In genomic region chr2:64214281-64215115, GRCh38 we compare ENCODE assay signal across 8 cellular contexts.
DNase-seq lines count a peak whose midpoint lies in the region; ATAC-seq and TF ChIP-seq lines count a peak whose summit lies in the region.

No MANE protein-coding gene starts in this region.

- no peak for TF ChIP-seq POLR2A in testis (IDR thresholded peaks at IDR 0.05)

- peaks cover under 1% of the 10 kb centered on the region for H3K4me1 ChIP-seq in testis

- 51 to 59% methylated on average over 5 of the region's 5 CpGs for WGBS in testis, 2 donors

- peak overlapping the region; percentile 25 for H3K4me3 ChIP-seq in GM08714 (ENCODE audit: low read length)
- H3K4me3 ChIP-seq in testis = no peak overlapping the region

- ATAC-seq in GM21367 (IDR thresholded peaks at IDR 0.05; ENCODE audit: unreplicated experiment) (peak; percentile 54), HG03521 (IDR thresholded peaks at IDR 0.05; ENCODE audit: unreplicated experiment) (peak; percentile 46)

- TF ChIP-seq CTCF in testis (IDR thresholded peaks at IDR 0.05) = no peak

- peak overlapping the region; percentile 25 to 54 for H3K27ac ChIP-seq in testis

- H3K36me3 ChIP-seq in testis (ENCODE audit: low read depth, missing control alignments) = no peaks in the 10 kb centered on the region

- peak; percentile 62 to 63 for DNase-seq in activated T-cell treated with anti-CD3 and anti-CD28 coated beads, Interleukin-2, amount 50 U/mL, for 48 hours
- peak; percentile 50 for DNase-seq in left kidney (ENCODE audit: low read depth, low spot score)
- DNase-seq in testis = no peak
- no peak for DNase-seq in RKO (ENCODE audit: low spot score)
- DNase-seq in middle frontal gyrus (ENCODE audit: extremely low spot score, low spot score) = no peak

- intact Hi-C loops in testis (cut with DNase I; ENCODE audit: low total_unique reads) = no loop called here

- H3K9me3 ChIP-seq in testis = no peaks in the 10 kb centered on the region

- no peaks in the 10 kb centered on the region for H3K27me3 ChIP-seq in testis

Comparison
In these comparisons a context has a peak if more than half of its experiments do, and no peak if none do; other contexts are left out.
1. DNase-seq: peak in activated T-cell treated with anti-CD3 and anti-CD28 coated beads, Interleukin-2, amount 50 U/mL, for 48 hours (2 of 2) and left kidney (single experiment); none in testis (single experiment), RKO (single experiment) and middle frontal gyrus (single experiment).